Comparison of ENCODE assay signal across 21 cellular contexts in the genomic region with DNA sequence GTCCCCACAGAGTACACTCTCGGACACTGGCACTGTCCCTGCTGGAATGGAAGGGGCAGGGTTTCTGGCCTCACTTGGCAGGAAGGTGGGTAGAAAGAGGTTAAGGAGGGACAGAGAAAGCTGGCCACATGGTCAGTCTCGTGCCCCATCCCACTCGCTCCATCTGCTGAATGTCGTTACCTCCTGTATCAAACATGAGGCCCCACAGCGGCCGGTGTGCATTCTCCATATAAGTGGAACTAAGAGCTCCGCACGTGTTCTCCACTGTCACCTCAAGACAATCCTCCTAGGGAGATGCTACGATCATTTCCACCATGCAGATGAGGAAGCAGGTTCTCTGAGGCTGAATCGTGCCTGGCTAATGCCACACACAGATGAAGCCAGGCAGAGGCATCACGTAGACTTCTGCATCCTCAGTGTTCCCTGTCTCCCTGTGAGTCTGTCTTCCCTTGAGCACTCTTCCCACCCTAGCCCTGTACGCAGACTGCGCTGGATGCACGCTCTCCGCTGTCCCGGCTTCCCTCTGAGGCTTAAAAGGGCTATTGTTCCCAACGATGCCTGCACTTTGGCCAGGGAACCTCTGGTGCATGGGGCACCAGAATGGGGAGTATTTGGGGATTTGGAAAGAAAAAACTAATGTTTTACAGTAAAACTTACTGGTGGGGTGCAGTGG. TPM values are rescaled to one million over a fixed set of nuclear protein-coding genes. Genes with fewer than 3 reads are reported as not detected.
A peak's percentile ranks its signal among the peaks of the same experiment; 100 is the strongest.
DNase-seq lines count a peak whose midpoint lies in the region; ATAC-seq and TF ChIP-seq lines count a peak whose summit lies in the region.
"Had no signal": no experiment of that assay in that cellular context is flagged by ENCODE, and none has a peak within 500 bp of the region (broad histone marks: within the 10 kb centered on the region; RNA-seq: fewer than 3 reads in every experiment).

No MANE protein-coding gene starts in this region.

- peak overlapping the region in 2 of 59 donors; percentile 9 to 13 for H3K4me3 ChIP-seq in dorsolateral prefrontal cortex
- H3K4me3 ChIP-seq in testis: no peak overlapping the region
- H3K4me3 ChIP-seq: A549, esophagus squamous epithelium, lung, SJSA1 had no signal

- intact Hi-C loops in activated CD8-positive, alpha-beta T cell treated with anti-CD3 and anti-CD28 coated beads for 36 hours (cut with micrococcal nuclease): no loop called here
- intact Hi-C loops in dorsolateral prefrontal cortex (cut with DNase I) (no loop called here), testis (cut with DNase I; ENCODE audit: low total_unique reads) (no loop called here)

- H3K27ac Mint-ChIP-seq in activated CD8-positive, alpha-beta T cell treated with anti-CD3 and anti-CD28 coated beads, Interleukin-2, amount 10 ng/mL, durations not matched to agents 7 days and 5 days: peak overlapping the region; percentile 30
- H3K27ac Mint-ChIP-seq in activated CD8-positive, alpha-beta T cell treated with anti-CD3 and anti-CD28 coated beads for 36 hours: no peak overlapping the region
- H3K27ac Mint-ChIP-seq: stimulated activated effector memory CD8-positive, alpha-beta T cell treated with anti-CD3 and anti-CD28 coated beads, Interleukin-12 subunit alpha, Interleukin-12 subunit beta, amount 100 ng/mL, for 72 hours had no signal

- no peaks in the 10 kb centered on the region for H3K36me3 ChIP-seq in testis (ENCODE audit: low read depth, missing control alignments)
- H3K36me3 ChIP-seq: esophagus squamous epithelium, SJSA1 had no signal

- ATAC-seq in activated CD8-positive, alpha-beta T cell treated with anti-CD3 and anti-CD28 coated beads, Interleukin-2, amount 10 ng/mL, durations not matched to agents 7 days and 5 days: no peak
- ATAC-seq in activated CD8-positive, alpha-beta T cell treated with anti-CD3 and anti-CD28 coated beads for 36 hours: no peak
- ATAC-seq: stimulated activated effector memory CD8-positive, alpha-beta T cell treated with anti-CD3 and anti-CD28 coated beads, Interleukin-12 subunit alpha, Interleukin-12 subunit beta, amount 100 ng/mL, for 72 hours had no signal

- H3K4me1 Mint-ChIP-seq in activated CD8-positive, alpha-beta T cell treated with anti-CD3 and anti-CD28 coated beads, Interleukin-2, amount 10 ng/mL, durations not matched to agents 7 days and 5 days (ENCODE audit: low read depth): peaks cover 52% of the 10 kb centered on the region
- H3K4me1 Mint-ChIP-seq in activated CD8-positive, alpha-beta T cell treated with anti-CD3 and anti-CD28 coated beads for 36 hours (ENCODE audit: low read depth): peaks cover 35% of the 10 kb centered on the region

- CTCF ChIA-PET in activated CD8-positive, alpha-beta T cell treated with anti-CD3 and anti-CD28 coated beads, Interleukin-2, amount 10 ng/mL, durations not matched to agents 7 days and 5 days (lab: Charles Lee): interaction anchor here (1.0 to 4.5 kb wide), 4 partner anchors 14 to 38 kb away, joined by 3 to 61 read pairs (median 5); no protein-coding TSS in a partner anchor
- CTCF ChIA-PET in activated CD8-positive, alpha-beta T cell treated with anti-CD3 and anti-CD28 coated beads for 36 hours (lab: Charles Lee): interaction anchor here (5.3 kb wide), 1 partner anchor 37 kb away, joined by 46 read pairs; a partner anchor contains a TSS

- 75 to 77% methylated on average over 7 to 17 of the region's 17 CpGs for WGBS in testis, 2 donors

- H3K27ac ChIP-seq in dorsolateral prefrontal cortex: peak overlapping the region; percentile 65 to 100 (median 98)
- H3K27ac ChIP-seq in testis: no peak overlapping the region
- H3K27ac ChIP-seq: A549, SJSA1 had no signal

- no peak overlapping the region for H3K4me3 Mint-ChIP-seq in activated CD8-positive, alpha-beta T cell treated with anti-CD3 and anti-CD28 coated beads, Interleukin-2, amount 10 ng/mL, durations not matched to agents 7 days and 5 days
- H3K4me3 Mint-ChIP-seq in activated CD8-positive, alpha-beta T cell treated with anti-CD3 and anti-CD28 coated beads for 36 hours: no peak overlapping the region
- H3K4me3 Mint-ChIP-seq: stimulated activated effector memory CD8-positive, alpha-beta T cell treated with anti-CD3 and anti-CD28 coated beads, Interleukin-12 subunit alpha, Interleukin-12 subunit beta, amount 100 ng/mL, for 72 hours had no signal

- peaks cover 4% of the 10 kb centered on the region for H3K36me3 Mint-ChIP-seq in activated CD8-positive, alpha-beta T cell treated with anti-CD3 and anti-CD28 coated beads, Interleukin-2, amount 10 ng/mL, durations not matched to agents 7 days and 5 days (ENCODE audit: low read depth)
- H3K36me3 Mint-ChIP-seq in activated CD8-positive, alpha-beta T cell treated with anti-CD3 and anti-CD28 coated beads for 36 hours (ENCODE audit: low read depth): no peaks in the 10 kb centered on the region
- H3K36me3 Mint-ChIP-seq: stimulated activated effector memory CD8-positive, alpha-beta T cell treated with anti-CD3 and anti-CD28 coated beads, Interleukin-12 subunit alpha, Interleukin-12 subunit beta, amount 100 ng/mL, for 72 hours had no signal

- no peaks in the 10 kb centered on the region for H3K9me3 ChIP-seq in testis
- H3K9me3 ChIP-seq: esophagus squamous epithelium, SJSA1 had no signal

- in situ Hi-C loops in GM13976 (cut with MboI; ENCODE audit: low sequenced_read_pairs, unreplicated experiment): no loop called here

- no peak for DNase-seq in activated CD8-positive, alpha-beta T cell treated with anti-CD3 and anti-CD28 coated beads, Interleukin-2, amount 10 ng/mL, durations not matched to agents 7 days and 5 days
- DNase-seq in activated CD8-positive, alpha-beta T cell treated with anti-CD3 and anti-CD28 coated beads for 36 hours: no peak
- DNase-seq in GM13976 (ENCODE audit: low spot score): peak; percentile 21
- peak in 4 of 10 donors; percentile 45 to 75 (median 65) for DNase-seq in dorsolateral prefrontal cortex
- peak in 32 of 56 donors; percentile 28 to 71 (median 54) for DNase-seq in nucleus accumbens (lab: John Stamatoyannopoulos, UW)
- DNase-seq in GM19238 (ENCODE audit: insufficient read length, low spot score): no peak
- no peak for DNase-seq in hepatic stellate cell (ENCODE audit: low spot score)
- DNase-seq in testis: no peak
- DNase-seq: activated CD4-positive, CD25-positive, alpha-beta regulatory T cell; esophagus squamous epithelium; glutamatergic neuron; NCI-H1092 treated with DMSO at 0.1 percent for 48 hours; NCI-H2081 treated with DMSO at 0.1 percent for 48 hours; NCI-H69; T-helper 9 cell had no signal

- TF ChIP-seq CTCF in activated CD8-positive, alpha-beta T cell treated with anti-CD3 and anti-CD28 coated beads for 36 hours (IDR thresholded peaks at IDR 0.05): no peak
- TF ChIP-seq CTCF in GM13976 (IDR thresholded peaks at IDR 0.05; ENCODE audit: borderline replicate concordance, control extremely low read depth, extremely low read depth, insufficient read depth, missing control alignments): no peak
- peak in 6 of 56 donors; percentile 4 to 14 (median 10) for TF ChIP-seq CTCF in dorsolateral prefrontal cortex (IDR thresholded peaks at IDR 0.05 in 54 of 56, conservative IDR thresholded peaks at IDR 0.05 in 2 of 56; ENCODE audit: low read depth in 1 of 56, partially characterized antibody in 56 of 56)
- no peak for TF ChIP-seq CTCF in testis (IDR thresholded peaks at IDR 0.05)

- no peak for TF ChIP-seq POLR2A in testis (IDR thresholded peaks at IDR 0.05)

- H3K27me3 ChIP-seq in dorsolateral prefrontal cortex (peaks cover 0 to 2% (median 0%) of the 10 kb centered on the region in 45 donors), testis (no peaks in the 10 kb centered on the region)

- POLR2A ChIA-PET in activated CD8-positive, alpha-beta T cell treated with anti-CD3 and anti-CD28 coated beads, Interleukin-2, amount 10 ng/mL, durations not matched to agents 7 days and 5 days (lab: Charles Lee): interaction anchor here (0.7 to 2.7 kb wide), 3 partner anchors 15 to 60 kb away, joined by 4 to 22 read pairs (median 8); no protein-coding TSS in a partner anchor
- POLR2A ChIA-PET in activated CD8-positive, alpha-beta T cell treated with anti-CD3 and anti-CD28 coated beads for 36 hours (lab: Charles Lee): interaction anchor here (0.8 kb wide), 1 partner anchor 38 kb away, joined by 3 read pairs; no protein-coding TSS in a partner anchor

- no peaks in the 10 kb centered on the region for H3K27me3 Mint-ChIP-seq in activated CD8-positive, alpha-beta T cell treated with anti-CD3 and anti-CD28 coated beads, Interleukin-2, amount 10 ng/mL, durations not matched to agents 7 days and 5 days (ENCODE audit: low read depth)
- H3K27me3 Mint-ChIP-seq in activated CD8-positive, alpha-beta T cell treated with anti-CD3 and anti-CD28 coated beads for 36 hours: no peaks in the 10 kb centered on the region

- peaks cover 4% of the 10 kb centered on the region for H3K4me1 ChIP-seq in testis
- H3K4me1 ChIP-seq: A549, SJSA1 had no signal

- H3K9me3 Mint-ChIP-seq in activated CD8-positive, alpha-beta T cell treated with anti-CD3 and anti-CD28 coated beads, Interleukin-2, amount 10 ng/mL, durations not matched to agents 7 days and 5 days (ENCODE audit: insufficient read depth): no peaks in the 10 kb centered on the region
- H3K9me3 Mint-ChIP-seq in activated CD8-positive, alpha-beta T cell treated with anti-CD3 and anti-CD28 coated beads for 36 hours: no peaks in the 10 kb centered on the region
- H3K9me3 Mint-ChIP-seq: stimulated activated effector memory CD8-positive, alpha-beta T cell treated with anti-CD3 and anti-CD28 coated beads, Interleukin-12 subunit alpha, Interleukin-12 subunit beta, amount 100 ng/mL, for 72 hours had no signal

RNA-seq across cellular contexts. Expression of a gene that starts 35.1 kb away (rescaled TPM):
- total RNA-seq in activated CD8-positive, alpha-beta T cell treated with anti-CD3 and anti-CD28 coated beads, Interleukin-2, amount 10 ng/mL, durations not matched to agents 7 days and 5 days: 100 to 1,000 TPM; 188 to 206 TPM
- total RNA-seq in activated CD8-positive, alpha-beta T cell treated with anti-CD3 and anti-CD28 coated beads for 36 hours: 10 to 100 TPM; 54.0 to 59.2 TPM
- 100 to 1,000 TPM in 74 of 120 experiments, 10 to 100 TPM in 46; 24.0 to 522 (median 118) TPM for total RNA-seq in dorsolateral prefrontal cortex
- under 1 TPM; 0.62 to 0.79 TPM for total RNA-seq in testis
- polyA plus RNA-seq in testis (ENCODE audit: insufficient read depth, low read depth, low replicate concordance): 1.3 TPM
- total RNA-seq: HT1080, LHCN-M2, SJSA1 had no signal
- polyA plus RNA-seq: A549 had no signal

Comparison
In these comparisons a context has a peak if more than half of its experiments do, and no peak if none do; other contexts are left out.
1. DNase-seq: peak in GM13976 (single experiment) and nucleus accumbens (32 of 56); none in activated CD8-positive, alpha-beta T cell treated with anti-CD3 and anti-CD28 coated beads, Interleukin-2, amount 10 ng/mL, durations not matched to agents 7 days and 5 days (single experiment), activated CD8-positive, alpha-beta T cell treated with anti-CD3 and anti-CD28 coated beads for 36 hours (single experiment), GM19238 (single experiment), hepatic stellate cell (single experiment) and testis (single experiment).
2. H3K27ac ChIP-seq: peak in dorsolateral prefrontal cortex (59 of 59); none in testis (0 of 2).
3. RNA of a gene that starts 35.1 kb away (total RNA-seq): 188 to 206 TPM in activated CD8-positive, alpha-beta T cell treated with anti-CD3 and anti-CD28 coated beads, Interleukin-2, amount 10 ng/mL, durations not matched to agents 7 days and 5 days, 24.0 to 522 TPM in dorsolateral prefrontal cortex and 54.0 to 59.2 TPM in activated CD8-positive, alpha-beta T cell treated with anti-CD3 and anti-CD28 coated beads for 36 hours; 0.62 to 0.79 TPM in testis; every median in the first group is over 10 times any median in the second.